Comparison of ENCODE assay signal across 8 cellular contexts in the genomic region with DNA sequence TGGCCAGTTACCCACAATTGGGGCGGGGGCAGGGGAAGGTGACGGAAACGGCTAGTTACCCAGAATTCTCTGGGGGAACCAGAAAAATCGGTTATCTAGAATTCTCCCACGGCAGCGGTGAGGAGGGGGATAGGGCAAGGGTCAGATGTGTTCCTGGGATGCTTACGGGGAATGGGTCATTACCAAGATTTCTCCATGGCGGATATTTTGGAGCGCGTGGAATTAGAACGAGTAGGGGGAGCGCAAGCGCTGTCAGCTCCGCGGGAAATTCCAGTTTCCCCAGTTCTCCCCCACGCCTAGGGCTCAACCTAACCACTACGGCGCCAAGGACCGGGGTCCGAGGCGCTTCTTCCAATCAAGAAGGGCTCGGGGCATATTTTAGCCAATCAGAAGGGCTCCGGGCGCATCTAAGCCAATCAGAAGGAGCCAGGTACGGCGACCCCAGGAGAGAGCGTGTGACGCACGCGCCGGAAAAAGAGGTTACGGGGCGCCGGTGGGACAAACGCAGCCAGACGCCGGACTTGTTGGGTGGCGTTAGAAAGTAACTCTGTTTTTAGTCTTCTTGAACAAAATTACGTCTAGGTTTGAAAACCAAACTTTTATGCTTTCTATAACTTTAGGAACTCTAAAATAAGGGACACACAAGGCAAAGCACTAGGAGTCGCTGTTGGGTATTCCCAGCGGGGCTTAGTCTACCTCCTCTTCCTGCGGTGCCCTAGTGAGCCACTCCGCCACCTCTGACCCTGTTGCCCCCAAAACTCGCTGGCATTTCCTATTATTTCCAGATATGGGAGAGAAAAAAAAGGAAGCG. TPM values are rescaled to one million over a fixed set of nuclear protein-coding genes. Genes with fewer than 3 reads are reported as not detected.
DNase-seq lines count a peak whose midpoint lies in the region; ATAC-seq and TF ChIP-seq lines count a peak whose summit lies in the region.

A gene with protein sequence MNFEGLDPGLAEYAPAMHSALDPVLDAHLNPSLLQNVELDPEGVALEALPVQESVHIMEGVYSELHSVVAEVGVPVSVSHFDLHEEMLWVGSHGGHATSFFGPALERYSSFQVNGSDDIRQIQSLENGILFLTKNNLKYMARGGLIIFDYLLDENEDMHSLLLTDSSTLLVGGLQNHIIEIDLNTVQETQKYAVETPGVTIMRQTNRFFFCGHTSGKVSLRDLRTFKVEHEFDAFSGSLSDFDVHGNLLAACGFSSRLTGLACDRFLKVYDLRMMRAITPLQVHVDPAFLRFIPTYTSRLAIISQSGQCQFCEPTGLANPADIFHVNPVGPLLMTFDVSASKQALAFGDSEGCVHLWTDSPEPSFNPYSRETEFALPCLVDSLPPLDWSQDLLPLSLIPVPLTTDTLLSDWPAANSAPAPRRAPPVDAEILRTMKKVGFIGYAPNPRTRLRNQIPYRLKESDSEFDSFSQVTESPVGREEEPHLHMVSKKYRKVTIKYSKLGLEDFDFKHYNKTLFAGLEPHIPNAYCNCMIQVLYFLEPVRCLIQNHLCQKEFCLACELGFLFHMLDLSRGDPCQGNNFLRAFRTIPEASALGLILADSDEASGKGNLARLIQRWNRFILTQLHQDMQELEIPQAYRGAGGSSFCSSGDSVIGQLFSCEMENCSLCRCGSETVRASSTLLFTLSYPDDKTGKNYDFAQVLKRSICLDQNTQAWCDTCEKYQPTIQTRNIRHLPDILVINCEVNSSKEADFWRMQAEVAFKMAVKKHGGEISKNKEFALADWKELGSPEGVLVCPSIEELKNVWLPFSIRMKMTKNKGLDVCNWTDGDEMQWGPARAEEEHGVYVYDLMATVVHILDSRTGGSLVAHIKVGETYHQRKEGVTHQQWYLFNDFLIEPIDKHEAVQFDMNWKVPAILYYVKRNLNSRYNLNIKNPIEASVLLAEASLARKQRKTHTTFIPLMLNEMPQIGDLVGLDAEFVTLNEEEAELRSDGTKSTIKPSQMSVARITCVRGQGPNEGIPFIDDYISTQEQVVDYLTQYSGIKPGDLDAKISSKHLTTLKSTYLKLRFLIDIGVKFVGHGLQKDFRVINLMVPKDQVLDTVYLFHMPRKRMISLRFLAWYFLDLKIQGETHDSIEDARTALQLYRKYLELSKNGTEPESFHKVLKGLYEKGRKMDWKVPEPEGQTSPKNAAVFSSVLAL (minus strand): TSS at position 322 of the 811 bp plus-strand sequence. CDS start 906 bp downstream, outside the sequence.

- DNase-seq in DND-41 (peak; percentile 98), Peyer's patch (peak; percentile 93 to 98 (median 93)), esophagus squamous epithelium (lab: John Stamatoyannopoulos, UW) (peak; percentile 86), myocyte (ENCODE audit: low read depth) (peak; percentile 99)
- peak; percentile 94 to 95 for DNase-seq in activated T-cell treated with anti-CD3 and anti-CD28 coated beads, Interleukin-2, amount 50 U/mL, for 48 hours
- peak; percentile 87 to 94 for DNase-seq in stimulated activated CD8-positive, alpha-beta memory T cell treated with anti-CD3 and anti-CD28 coated beads, Interleukin-7, amount 100 ng/mL, for 48 hours (ENCODE audit: extremely low read depth in 1 of 2, low read depth in 1 of 2)

- H3K4me1 ChIP-seq in DND-41 (ENCODE audit: insufficient read depth, low read length) (peaks cover 26% of the 10 kb centered on the region), Peyer's patch (peaks cover 0 to 7% (median 0%) of the 10 kb centered on the region in 4 donors), esophagus squamous epithelium (peaks cover 7 to 28% (median 15%) of the 10 kb centered on the region in 3 donors)

- H3K9me3 ChIP-seq in DND-41 (ENCODE audit: insufficient read depth, low read length, severe bottlenecking) (no peaks in the 10 kb centered on the region), KOPT-K1 (ENCODE audit: insufficient read depth, low read length, poor library complexity, severe bottlenecking) (no peaks in the 10 kb centered on the region), Peyer's patch (no peaks in the 10 kb centered on the region), esophagus squamous epithelium (no peaks in the 10 kb centered on the region)

- peak within 1 kb of the TSS; percentile 79 for H2AFZ ChIP-seq in DND-41 (ENCODE audit: low read depth, low read length)

- H3K36me3 ChIP-seq in DND-41 (ENCODE audit: insufficient read depth, low read length) (peaks cover 3% of the 10 kb centered on the region; the same call in 1 of the 2 replicates), KOPT-K1 (ENCODE audit: insufficient read depth, low read length) (no peaks in the 10 kb centered on the region), Peyer's patch (no peaks in the 10 kb centered on the region), esophagus squamous epithelium (no peaks in the 10 kb centered on the region)

- ATAC-seq in DND-41 (ENCODE audit: insufficient read depth, low read depth) (peak; percentile 98), GM21786 (IDR thresholded peaks at IDR 0.05; ENCODE audit: unreplicated experiment) (peak; percentile 94)

- TF ChIP-seq POLR2A in Peyer's patch (IDR thresholded peaks at IDR 0.05) (peak; percentile 50 to 74), esophagus squamous epithelium (IDR thresholded peaks at IDR 0.05) (peak in 3 of 4 donors; percentile 23 to 78 (median 39))

- intact Hi-C loops in esophagus squamous epithelium (cut with DNase I), result no loop called here

- TF ChIP-seq CTCF in DND-41 (IDR thresholded peaks at IDR 0.05; ENCODE audit: borderline replicate concordance, extremely low read depth, low read length, poor library complexity, severe bottlenecking) (peak; percentile 74), Peyer's patch (IDR thresholded peaks at IDR 0.05) (peak; percentile 17 to 68 (median 63)), esophagus squamous epithelium (IDR thresholded peaks at IDR 0.05) (peak; percentile 46 to 71 (median 59))

- H3K27ac ChIP-seq in DND-41 (ENCODE audit: low read length) (peak within 1 kb of the TSS; percentile 98), KOPT-K1 (ENCODE audit: low read depth, low read length, poor library complexity, severe bottlenecking) (peak within 1 kb of the TSS; percentile 94), Peyer's patch (peak within 1 kb of the TSS; percentile 91 to 95 (median 94)), esophagus squamous epithelium (peak within 1 kb of the TSS; percentile 88 to 96 (median 96))

- H4K20me1 ChIP-seq in DND-41 (ENCODE audit: insufficient read depth, low read length), result no peaks in the 10 kb centered on the region

- H3K4me3 ChIP-seq in DND-41 (ENCODE audit: low read depth in 1 of 2, low read length in 2 of 2) (peak within 1 kb of the TSS; percentile 54 to 74), Peyer's patch (peak within 1 kb of the TSS; percentile 53 to 72 (median 66)), esophagus squamous epithelium (peak within 1 kb of the TSS; percentile 41 to 82 (median 66))

- H3K4me2 ChIP-seq in DND-41 (ENCODE audit: insufficient read depth, low read length), result peak within 1 kb of the TSS; percentile 95

- 0 to 1% methylated on average over 34 to 44 of the region's 45 CpGs for WGBS in esophagus squamous epithelium, 2 donors

- H3K27me3 ChIP-seq in DND-41 (ENCODE audit: insufficient read depth, low read length, poor library complexity) (no peaks in the 10 kb centered on the region), Peyer's patch (no peaks in the 10 kb centered on the region), esophagus squamous epithelium (no peaks in the 10 kb centered on the region)

- peaks cover 26% of the 10 kb centered on the region for H3K79me2 ChIP-seq in DND-41 (ENCODE audit: insufficient read depth, low read length)

- H3K9ac ChIP-seq in DND-41 (ENCODE audit: low read depth, low read length), result peak within 1 kb of the TSS; percentile 90

RNA-seq across cellular contexts. Expression of the gene that starts here (rescaled TPM):
- total RNA-seq in Peyer's patch, result 100 to 1,000 TPM in 2 of 4 donors, 10 to 100 TPM in 2; 82.5 to 114 (median 95.4) TPM
- 10 to 100 TPM; 10.2 to 35.9 (median 14.9) TPM for total RNA-seq in esophagus squamous epithelium
- total RNA-seq in myocyte, result 44.4 and 49.3 TPM in 2 replicates
- 32.6 TPM for polyA plus RNA-seq in myocyte (2012)

Comparison
In these comparisons a context has a peak if more than half of its experiments do, and no peak if none do; other contexts are left out.
1. Peak in every context shown above with its lines: DNase-seq, ATAC-seq, H3K4me3 ChIP-seq and H3K27ac ChIP-seq.